3 cellular contexts compared by ENCODE assay signal in genomic region chr22:49997932-49998717, GRCh38.
TF ChIP-seq lines count a peak whose summit lies in the region.

No MANE protein-coding gene starts in this region.

TF ChIP-seq in SK-N-SH, 30 proteins besides CTCF, POLR2A, EP300 and RAD21 (continued from another document):
- TF ChIP-seq USF1 (IDR thresholded peaks at IDR 0.05; ENCODE audit: borderline replicate concordance, low read depth) (no peak), YY1 (IDR thresholded peaks at IDR 0.05; ENCODE audit: low read depth) (no peak), GABPA (IDR thresholded peaks at IDR 0.05; ENCODE audit: low read depth) (no peak), NRF1 (IDR thresholded peaks at IDR 0.05; ENCODE audit: low read depth, low read length) (no peak), JUND (IDR thresholded peaks at IDR 0.05) (no peak), USF2 (IDR thresholded peaks at IDR 0.05; ENCODE audit: borderline replicate concordance, low read depth, low read length) (no peak), RCOR1 (IDR thresholded peaks at IDR 0.05; ENCODE audit: low read length) (no peak), MEF2A (IDR thresholded peaks at IDR 0.05; ENCODE audit: borderline replicate concordance, low read depth) (no peak), POLR2AphosphoS5 (IDR thresholded peaks at IDR 0.05; ENCODE audit: low read depth, low read length) (no peak)

TF ChIP-seq in SK-N-SH treated with all-trans-retinoic acid at 6 μM for 48 hours, 23 proteins besides CTCF, POLR2A, EP300 and RAD21 (continued from another document):
- no peak for TF ChIP-seq ARNTL (CRISPR knock-in tag; IDR thresholded peaks at IDR 0.05; ENCODE audit: borderline replicate concordance, low read depth)
- TF ChIP-seq ZNF565 (CRISPR knock-in tag; conservative IDR thresholded peaks at IDR 0.05; ENCODE audit: low read depth), result no peak
- TF ChIP-seq PATZ1 (CRISPR knock-in tag; IDR thresholded peaks at IDR 0.05; ENCODE audit: borderline replicate concordance), result no peak
- TF ChIP-seq TOX (CRISPR knock-in tag; IDR thresholded peaks at IDR 0.05; ENCODE audit: borderline replicate concordance), result no peak
- TF ChIP-seq ZC3H10 (CRISPR knock-in tag; IDR thresholded peaks at IDR 0.05), result no peak
- no peak for TF ChIP-seq RARB (CRISPR knock-in tag; IDR thresholded peaks at IDR 0.05)

TF ChIP-seq in HEK293, 187 proteins besides CTCF, POLR2A, EP300 and RAD21 (continued from another document):
- no peak for TF ChIP-seq ZSCAN5A (tag by site-specific recombination; IDR thresholded peaks at IDR 0.05)
TF ChIP-seq in HEK293: peak in this region for 1.
